Comparison of ENCODE assay signal across 1 cellular context in genomic region chr4:101019313-101019712, GRCh38.
TF ChIP-seq lines count a peak whose summit lies in the region.

No MANE protein-coding gene starts in this region.

TF ChIP-seq in H1, 55 proteins besides CTCF, POLR2A, EP300 and RAD21 (continued from another document):
- no peak for TF ChIP-seq BCL11A (IDR thresholded peaks at IDR 0.05; ENCODE audit: low read depth in 2 of 2, low read length in 2 of 2)
- no peak for TF ChIP-seq MAFK (IDR thresholded peaks at IDR 0.05; ENCODE audit: low read depth, low read length)
- TF ChIP-seq SAP30 (IDR thresholded peaks at IDR 0.05; ENCODE audit: insufficient read depth, insufficient replicate concordance, low read length): no peak
- no peak for TF ChIP-seq SP1 (IDR thresholded peaks at IDR 0.05; ENCODE audit: low read depth, low read length)
- TF ChIP-seq SUZ12 (IDR thresholded peaks at IDR 0.05; ENCODE audit: low read length): no peak
- no peak for TF ChIP-seq JUND (IDR thresholded peaks at IDR 0.05; ENCODE audit: low read length)
TF ChIP-seq in H1: peak in this region for 0.
